Comparison of ENCODE assay signal across 2 cellular contexts in the genomic region with DNA sequence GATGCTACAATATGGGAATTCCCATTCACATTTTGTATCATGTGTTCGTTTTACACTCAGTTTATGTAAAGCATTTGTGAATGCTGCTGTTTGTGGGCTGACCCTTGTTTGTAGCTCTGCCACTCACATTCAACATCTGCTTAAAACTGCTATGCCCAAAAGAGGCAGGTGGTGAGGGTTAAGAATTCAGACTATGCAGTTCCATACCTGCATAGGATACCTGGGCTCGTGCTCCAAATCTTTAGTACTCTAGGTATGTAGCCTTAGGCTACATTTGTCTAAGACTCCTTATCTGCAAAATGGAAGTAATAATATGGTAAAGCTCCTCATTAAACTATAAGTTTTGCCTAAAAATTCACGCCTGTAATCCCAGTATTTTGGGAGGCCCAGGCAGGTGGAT.
TF ChIP-seq lines count a peak whose summit lies in the region.

No MANE protein-coding gene starts in this region.

TF ChIP-seq in GM23338, 12 proteins besides CTCF, POLR2A, EP300 and RAD21 (continues in another document):
- TF ChIP-seq EZH2phosphoT487 (IDR thresholded peaks at IDR 0.05; ENCODE audit: unreplicated experiment) = no peak
- TF ChIP-seq CREB1 (CRISPR knock-in tag; IDR thresholded peaks at IDR 0.05; ENCODE audit: low read depth) = no peak
- TF ChIP-seq, protein P1, sequence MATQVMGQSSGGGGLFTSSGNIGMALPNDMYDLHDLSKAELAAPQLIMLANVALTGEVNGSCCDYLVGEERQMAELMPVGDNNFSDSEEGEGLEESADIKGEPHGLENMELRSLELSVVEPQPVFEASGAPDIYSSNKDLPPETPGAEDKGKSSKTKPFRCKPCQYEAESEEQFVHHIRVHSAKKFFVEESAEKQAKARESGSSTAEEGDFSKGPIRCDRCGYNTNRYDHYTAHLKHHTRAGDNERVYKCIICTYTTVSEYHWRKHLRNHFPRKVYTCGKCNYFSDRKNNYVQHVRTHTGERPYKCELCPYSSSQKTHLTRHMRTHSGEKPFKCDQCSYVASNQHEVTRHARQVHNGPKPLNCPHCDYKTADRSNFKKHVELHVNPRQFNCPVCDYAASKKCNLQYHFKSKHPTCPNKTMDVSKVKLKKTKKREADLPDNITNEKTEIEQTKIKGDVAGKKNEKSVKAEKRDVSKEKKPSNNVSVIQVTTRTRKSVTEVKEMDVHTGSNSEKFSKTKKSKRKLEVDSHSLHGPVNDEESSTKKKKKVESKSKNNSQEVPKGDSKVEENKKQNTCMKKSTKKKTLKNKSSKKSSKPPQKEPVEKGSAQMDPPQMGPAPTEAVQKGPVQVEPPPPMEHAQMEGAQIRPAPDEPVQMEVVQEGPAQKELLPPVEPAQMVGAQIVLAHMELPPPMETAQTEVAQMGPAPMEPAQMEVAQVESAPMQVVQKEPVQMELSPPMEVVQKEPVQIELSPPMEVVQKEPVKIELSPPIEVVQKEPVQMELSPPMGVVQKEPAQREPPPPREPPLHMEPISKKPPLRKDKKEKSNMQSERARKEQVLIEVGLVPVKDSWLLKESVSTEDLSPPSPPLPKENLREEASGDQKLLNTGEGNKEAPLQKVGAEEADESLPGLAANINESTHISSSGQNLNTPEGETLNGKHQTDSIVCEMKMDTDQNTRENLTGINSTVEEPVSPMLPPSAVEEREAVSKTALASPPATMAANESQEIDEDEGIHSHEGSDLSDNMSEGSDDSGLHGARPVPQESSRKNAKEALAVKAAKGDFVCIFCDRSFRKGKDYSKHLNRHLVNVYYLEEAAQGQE (IDR thresholded peaks at IDR 0.05; ENCODE audit: unreplicated experiment) = no peak
- no peak for TF ChIP-seq EZH2 (IDR thresholded peaks at IDR 0.05; ENCODE audit: low read depth, unreplicated experiment)
- TF ChIP-seq, protein P2, sequence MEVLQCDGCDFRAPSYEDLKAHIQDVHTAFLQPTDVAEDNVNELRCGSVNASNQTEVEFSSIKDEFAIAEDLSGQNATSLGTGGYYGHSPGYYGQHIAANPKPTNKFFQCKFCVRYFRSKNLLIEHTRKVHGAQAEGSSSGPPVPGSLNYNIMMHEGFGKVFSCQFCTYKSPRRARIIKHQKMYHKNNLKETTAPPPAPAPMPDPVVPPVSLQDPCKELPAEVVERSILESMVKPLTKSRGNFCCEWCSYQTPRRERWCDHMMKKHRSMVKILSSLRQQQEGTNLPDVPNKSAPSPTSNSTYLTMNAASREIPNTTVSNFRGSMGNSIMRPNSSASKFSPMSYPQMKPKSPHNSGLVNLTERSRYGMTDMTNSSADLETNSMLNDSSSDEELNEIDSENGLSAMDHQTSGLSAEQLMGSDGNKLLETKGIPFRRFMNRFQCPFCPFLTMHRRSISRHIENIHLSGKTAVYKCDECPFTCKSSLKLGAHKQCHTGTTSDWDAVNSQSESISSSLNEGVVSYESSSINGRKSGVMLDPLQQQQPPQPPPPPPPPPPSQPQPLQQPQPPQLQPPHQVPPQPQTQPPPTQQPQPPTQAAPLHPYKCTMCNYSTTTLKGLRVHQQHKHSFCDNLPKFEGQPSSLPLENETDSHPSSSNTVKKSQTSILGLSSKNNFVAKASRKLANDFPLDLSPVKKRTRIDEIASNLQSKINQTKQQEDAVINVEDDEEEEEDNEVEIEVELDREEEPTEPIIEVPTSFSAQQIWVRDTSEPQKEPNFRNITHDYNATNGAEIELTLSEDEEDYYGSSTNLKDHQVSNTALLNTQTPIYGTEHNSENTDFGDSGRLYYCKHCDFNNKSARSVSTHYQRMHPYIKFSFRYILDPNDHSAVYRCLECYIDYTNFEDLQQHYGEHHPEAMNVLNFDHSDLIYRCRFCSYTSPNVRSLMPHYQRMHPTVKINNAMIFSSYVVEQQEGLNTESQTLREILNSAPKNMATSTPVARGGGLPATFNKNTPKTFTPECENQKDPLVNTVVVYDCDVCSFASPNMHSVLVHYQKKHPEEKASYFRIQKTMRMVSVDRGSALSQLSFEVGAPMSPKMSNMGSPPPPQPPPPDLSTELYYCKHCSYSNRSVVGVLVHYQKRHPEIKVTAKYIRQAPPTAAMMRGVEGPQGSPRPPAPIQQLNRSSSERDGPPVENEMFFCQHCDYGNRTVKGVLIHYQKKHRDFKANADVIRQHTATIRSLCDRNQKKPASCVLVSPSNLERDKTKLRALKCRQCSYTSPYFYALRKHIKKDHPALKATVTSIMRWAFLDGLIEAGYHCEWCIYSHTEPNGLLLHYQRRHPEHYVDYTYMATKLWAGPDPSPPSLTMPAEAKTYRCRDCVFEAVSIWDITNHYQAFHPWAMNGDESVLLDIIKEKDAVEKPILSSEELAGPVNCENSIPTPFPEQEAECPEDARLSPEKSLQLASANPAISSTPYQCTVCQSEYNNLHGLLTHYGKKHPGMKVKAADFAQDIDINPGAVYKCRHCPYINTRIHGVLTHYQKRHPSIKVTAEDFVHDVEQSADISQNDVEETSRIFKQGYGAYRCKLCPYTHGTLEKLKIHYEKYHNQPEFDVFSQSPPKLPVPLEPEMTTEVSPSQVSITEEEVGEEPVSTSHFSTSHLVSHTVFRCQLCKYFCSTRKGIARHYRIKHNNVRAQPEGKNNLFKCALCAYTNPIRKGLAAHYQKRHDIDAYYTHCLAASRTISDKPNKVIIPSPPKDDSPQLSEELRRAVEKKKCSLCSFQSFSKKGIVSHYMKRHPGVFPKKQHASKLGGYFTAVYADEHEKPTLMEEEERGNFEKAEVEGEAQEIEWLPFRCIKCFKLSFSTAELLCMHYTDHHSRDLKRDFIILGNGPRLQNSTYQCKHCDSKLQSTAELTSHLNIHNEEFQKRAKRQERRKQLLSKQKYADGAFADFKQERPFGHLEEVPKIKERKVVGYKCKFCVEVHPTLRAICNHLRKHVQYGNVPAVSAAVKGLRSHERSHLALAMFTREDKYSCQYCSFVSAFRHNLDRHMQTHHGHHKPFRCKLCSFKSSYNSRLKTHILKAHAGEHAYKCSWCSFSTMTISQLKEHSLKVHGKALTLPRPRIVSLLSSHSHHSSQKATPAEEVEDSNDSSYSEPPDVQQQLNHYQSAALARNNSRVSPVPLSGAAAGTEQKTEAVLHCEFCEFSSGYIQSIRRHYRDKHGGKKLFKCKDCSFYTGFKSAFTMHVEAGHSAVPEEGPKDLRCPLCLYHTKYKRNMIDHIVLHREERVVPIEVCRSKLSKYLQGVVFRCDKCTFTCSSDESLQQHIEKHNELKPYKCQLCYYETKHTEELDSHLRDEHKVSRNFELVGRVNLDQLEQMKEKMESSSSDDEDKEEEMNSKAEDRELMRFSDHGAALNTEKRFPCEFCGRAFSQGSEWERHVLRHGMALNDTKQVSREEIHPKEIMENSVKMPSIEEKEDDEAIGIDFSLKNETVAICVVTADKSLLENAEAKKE (CRISPR knock-in tag; IDR thresholded peaks at IDR 0.05) = no peak
- no peak for TF ChIP-seq POLR2AphosphoS5 (IDR thresholded peaks at IDR 0.05; ENCODE audit: low read depth)
- TF ChIP-seq, protein P3, sequence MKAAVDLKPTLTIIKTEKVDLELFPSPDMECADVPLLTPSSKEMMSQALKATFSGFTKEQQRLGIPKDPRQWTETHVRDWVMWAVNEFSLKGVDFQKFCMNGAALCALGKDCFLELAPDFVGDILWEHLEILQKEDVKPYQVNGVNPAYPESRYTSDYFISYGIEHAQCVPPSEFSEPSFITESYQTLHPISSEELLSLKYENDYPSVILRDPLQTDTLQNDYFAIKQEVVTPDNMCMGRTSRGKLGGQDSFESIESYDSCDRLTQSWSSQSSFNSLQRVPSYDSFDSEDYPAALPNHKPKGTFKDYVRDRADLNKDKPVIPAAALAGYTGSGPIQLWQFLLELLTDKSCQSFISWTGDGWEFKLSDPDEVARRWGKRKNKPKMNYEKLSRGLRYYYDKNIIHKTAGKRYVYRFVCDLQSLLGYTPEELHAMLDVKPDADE (IDR thresholded peaks at IDR 0.05) = no peak
- TF ChIP-seq STAT1 (IDR thresholded peaks at IDR 0.05; ENCODE audit: unreplicated experiment) = no peak
- TF ChIP-seq ZNF114 (CRISPR knock-in tag; IDR thresholded peaks at IDR 0.05) = no peak
- TF ChIP-seq JUNB (IDR thresholded peaks at IDR 0.05; ENCODE audit: unreplicated experiment) = no peak

TF ChIP-seq in H1, 55 proteins besides CTCF, POLR2A, EP300 and RAD21:
- TF ChIP-seq NANOG (IDR thresholded peaks at IDR 0.05; ENCODE audit: insufficient read depth, low read depth, low read length, poor library complexity, severe bottlenecking) = no peak
- TF ChIP-seq JUN (IDR thresholded peaks at IDR 0.05; ENCODE audit: low read depth, low read length) = no peak
- TF ChIP-seq FOSL1 (IDR thresholded peaks at IDR 0.05; ENCODE audit: insufficient read depth, low read depth, low read length) = no peak
- TF ChIP-seq PHF8 (conservative IDR thresholded peaks at IDR 0.05; ENCODE audit: low read depth, low read length) = no peak
- TF ChIP-seq KDM1A (IDR thresholded peaks at IDR 0.05; ENCODE audit: borderline replicate concordance, low read length) = no peak
- no peak for TF ChIP-seq MAFK (IDR thresholded peaks at IDR 0.05; ENCODE audit: low read depth, low read length)
- no peak for TF ChIP-seq SAP30 (IDR thresholded peaks at IDR 0.05; ENCODE audit: insufficient read depth, insufficient replicate concordance, low read length)
- TF ChIP-seq CBX8 (IDR thresholded peaks at IDR 0.05; ENCODE audit: borderline replicate concordance, low read depth, low read length) = no peak
- TF ChIP-seq NRF1 (IDR thresholded peaks at IDR 0.05; ENCODE audit: low read depth, low read length) = no peak
- TF ChIP-seq ASH2L (IDR thresholded peaks at IDR 0.05; ENCODE audit: low read length) = no peak
- no peak for TF ChIP-seq TCF12 (IDR thresholded peaks at IDR 0.05; ENCODE audit: low read depth, low read length)
- TF ChIP-seq, protein P4, sequence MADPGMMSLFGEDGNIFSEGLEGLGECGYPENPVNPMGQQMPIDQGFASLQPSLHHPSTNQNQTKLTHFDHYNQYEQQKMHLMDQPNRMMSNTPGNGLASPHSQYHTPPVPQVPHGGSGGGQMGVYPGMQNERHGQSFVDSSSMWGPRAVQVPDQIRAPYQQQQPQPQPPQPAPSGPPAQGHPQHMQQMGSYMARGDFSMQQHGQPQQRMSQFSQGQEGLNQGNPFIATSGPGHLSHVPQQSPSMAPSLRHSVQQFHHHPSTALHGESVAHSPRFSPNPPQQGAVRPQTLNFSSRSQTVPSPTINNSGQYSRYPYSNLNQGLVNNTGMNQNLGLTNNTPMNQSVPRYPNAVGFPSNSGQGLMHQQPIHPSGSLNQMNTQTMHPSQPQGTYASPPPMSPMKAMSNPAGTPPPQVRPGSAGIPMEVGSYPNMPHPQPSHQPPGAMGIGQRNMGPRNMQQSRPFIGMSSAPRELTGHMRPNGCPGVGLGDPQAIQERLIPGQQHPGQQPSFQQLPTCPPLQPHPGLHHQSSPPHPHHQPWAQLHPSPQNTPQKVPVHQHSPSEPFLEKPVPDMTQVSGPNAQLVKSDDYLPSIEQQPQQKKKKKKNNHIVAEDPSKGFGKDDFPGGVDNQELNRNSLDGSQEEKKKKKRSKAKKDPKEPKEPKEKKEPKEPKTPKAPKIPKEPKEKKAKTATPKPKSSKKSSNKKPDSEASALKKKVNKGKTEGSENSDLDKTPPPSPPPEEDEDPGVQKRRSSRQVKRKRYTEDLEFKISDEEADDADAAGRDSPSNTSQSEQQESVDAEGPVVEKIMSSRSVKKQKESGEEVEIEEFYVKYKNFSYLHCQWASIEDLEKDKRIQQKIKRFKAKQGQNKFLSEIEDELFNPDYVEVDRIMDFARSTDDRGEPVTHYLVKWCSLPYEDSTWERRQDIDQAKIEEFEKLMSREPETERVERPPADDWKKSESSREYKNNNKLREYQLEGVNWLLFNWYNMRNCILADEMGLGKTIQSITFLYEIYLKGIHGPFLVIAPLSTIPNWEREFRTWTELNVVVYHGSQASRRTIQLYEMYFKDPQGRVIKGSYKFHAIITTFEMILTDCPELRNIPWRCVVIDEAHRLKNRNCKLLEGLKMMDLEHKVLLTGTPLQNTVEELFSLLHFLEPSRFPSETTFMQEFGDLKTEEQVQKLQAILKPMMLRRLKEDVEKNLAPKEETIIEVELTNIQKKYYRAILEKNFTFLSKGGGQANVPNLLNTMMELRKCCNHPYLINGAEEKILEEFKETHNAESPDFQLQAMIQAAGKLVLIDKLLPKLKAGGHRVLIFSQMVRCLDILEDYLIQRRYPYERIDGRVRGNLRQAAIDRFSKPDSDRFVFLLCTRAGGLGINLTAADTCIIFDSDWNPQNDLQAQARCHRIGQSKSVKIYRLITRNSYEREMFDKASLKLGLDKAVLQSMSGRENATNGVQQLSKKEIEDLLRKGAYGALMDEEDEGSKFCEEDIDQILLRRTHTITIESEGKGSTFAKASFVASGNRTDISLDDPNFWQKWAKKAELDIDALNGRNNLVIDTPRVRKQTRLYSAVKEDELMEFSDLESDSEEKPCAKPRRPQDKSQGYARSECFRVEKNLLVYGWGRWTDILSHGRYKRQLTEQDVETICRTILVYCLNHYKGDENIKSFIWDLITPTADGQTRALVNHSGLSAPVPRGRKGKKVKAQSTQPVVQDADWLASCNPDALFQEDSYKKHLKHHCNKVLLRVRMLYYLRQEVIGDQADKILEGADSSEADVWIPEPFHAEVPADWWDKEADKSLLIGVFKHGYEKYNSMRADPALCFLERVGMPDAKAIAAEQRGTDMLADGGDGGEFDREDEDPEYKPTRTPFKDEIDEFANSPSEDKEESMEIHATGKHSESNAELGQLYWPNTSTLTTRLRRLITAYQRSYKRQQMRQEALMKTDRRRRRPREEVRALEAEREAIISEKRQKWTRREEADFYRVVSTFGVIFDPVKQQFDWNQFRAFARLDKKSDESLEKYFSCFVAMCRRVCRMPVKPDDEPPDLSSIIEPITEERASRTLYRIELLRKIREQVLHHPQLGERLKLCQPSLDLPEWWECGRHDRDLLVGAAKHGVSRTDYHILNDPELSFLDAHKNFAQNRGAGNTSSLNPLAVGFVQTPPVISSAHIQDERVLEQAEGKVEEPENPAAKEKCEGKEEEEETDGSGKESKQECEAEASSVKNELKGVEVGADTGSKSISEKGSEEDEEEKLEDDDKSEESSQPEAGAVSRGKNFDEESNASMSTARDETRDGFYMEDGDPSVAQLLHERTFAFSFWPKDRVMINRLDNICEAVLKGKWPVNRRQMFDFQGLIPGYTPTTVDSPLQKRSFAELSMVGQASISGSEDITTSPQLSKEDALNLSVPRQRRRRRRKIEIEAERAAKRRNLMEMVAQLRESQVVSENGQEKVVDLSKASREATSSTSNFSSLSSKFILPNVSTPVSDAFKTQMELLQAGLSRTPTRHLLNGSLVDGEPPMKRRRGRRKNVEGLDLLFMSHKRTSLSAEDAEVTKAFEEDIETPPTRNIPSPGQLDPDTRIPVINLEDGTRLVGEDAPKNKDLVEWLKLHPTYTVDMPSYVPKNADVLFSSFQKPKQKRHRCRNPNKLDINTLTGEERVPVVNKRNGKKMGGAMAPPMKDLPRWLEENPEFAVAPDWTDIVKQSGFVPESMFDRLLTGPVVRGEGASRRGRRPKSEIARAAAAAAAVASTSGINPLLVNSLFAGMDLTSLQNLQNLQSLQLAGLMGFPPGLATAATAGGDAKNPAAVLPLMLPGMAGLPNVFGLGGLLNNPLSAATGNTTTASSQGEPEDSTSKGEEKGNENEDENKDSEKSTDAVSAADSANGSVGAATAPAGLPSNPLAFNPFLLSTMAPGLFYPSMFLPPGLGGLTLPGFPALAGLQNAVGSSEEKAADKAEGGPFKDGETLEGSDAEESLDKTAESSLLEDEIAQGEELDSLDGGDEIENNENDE (IDR thresholded peaks at IDR 0.05; ENCODE audit: insufficient replicate concordance, low read length) = no peak
- no peak for TF ChIP-seq SP2 (IDR thresholded peaks at IDR 0.05; ENCODE audit: low read length)
- no peak for TF ChIP-seq BRCA1 (IDR thresholded peaks at IDR 0.05; ENCODE audit: low read depth, low read length)
